In the genomic region with DNA sequence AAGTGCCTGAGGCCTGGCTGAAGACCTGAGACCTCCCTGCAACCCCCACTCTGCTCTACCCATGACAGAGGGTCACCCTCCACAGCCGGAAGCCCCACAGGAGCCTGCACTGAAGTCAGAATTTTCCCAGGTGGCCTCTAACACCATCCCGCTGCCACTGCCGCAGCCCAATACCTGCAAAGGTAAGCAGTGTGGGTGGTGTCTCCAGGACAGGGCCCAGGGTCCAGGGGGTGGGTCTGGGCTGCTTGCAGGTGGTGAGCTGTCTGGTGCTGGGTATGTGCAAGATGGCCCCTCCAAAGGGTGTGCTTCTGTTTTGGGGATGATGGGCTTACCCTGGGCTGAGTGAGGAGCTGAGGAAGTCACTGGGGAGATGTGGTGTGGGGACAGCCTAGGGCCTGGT, we compare ENCODE assay signal across 30 cellular contexts.
"Had no signal": no experiment of that assay in that cellular context is flagged by ENCODE, and none has a peak within 500 bp of the region (broad histone marks: within the 10 kb centered on the region; RNA-seq: fewer than 3 reads in every experiment).

No MANE protein-coding gene starts in this region.

- H3K4me2 ChIP-seq: smooth muscle cell had no signal

- H3K36me3 ChIP-seq: neutrophil, ovary, right lobe of liver, thoracic aorta, upper lobe of right lung had no signal

- H3K27ac ChIP-seq: heart left ventricle, neutrophil, ovary, right atrium auricular region, right lobe of liver, suprapubic skin, thoracic aorta, tibial artery, upper lobe of right lung had no signal

- H3K27ac Mint-ChIP-seq: mesothelial cell of epicardium; natural killer cell treated with Interleukin-12 subunit alpha and Interleukin-12 subunit beta and Interleukin-15 and Interleukin-18, amount 100 ng/mL, for 72 hours; progenitor cell of endocrine pancreas; stimulated activated effector memory CD8-positive, alpha-beta T cell treated with anti-CD3 and anti-CD28 coated beads, Interleukin-12 subunit alpha, Interleukin-12 subunit beta, amount 100 ng/mL, for 72 hours; stimulated activated naive CD8-positive, alpha-beta T cell treated with anti-CD3 and anti-CD28 coated beads, Interleukin-15, Interleukin-2, amounts not matched to agents 100 ng/mL and 50 ng/mL, for 24 hours had no signal

- H3K4me1 ChIP-seq: heart left ventricle, right lobe of liver, upper lobe of right lung had no signal

- H3K27me3 ChIP-seq: heart left ventricle, neutrophil, ovary, right atrium auricular region, right lobe of liver, suprapubic skin, tibial artery, upper lobe of right lung had no signal

- H3K9me3 ChIP-seq: heart left ventricle, neutrophil, ovary, right atrium auricular region, right lobe of liver, suprapubic skin, thoracic aorta, tibial artery, upper lobe of right lung had no signal

- H3K36me3 Mint-ChIP-seq: natural killer cell treated with Interleukin-12 subunit alpha and Interleukin-12 subunit beta and Interleukin-15 and Interleukin-18, amount 100 ng/mL, for 72 hours had no signal

- H3K4me3 Mint-ChIP-seq: mesothelial cell of epicardium; naive B cell; natural killer cell treated with Interleukin-12 subunit alpha and Interleukin-12 subunit beta and Interleukin-15 and Interleukin-18, amount 100 ng/mL, for 72 hours; stimulated activated effector memory CD8-positive, alpha-beta T cell treated with anti-CD3 and anti-CD28 coated beads, Interleukin-12 subunit alpha, Interleukin-12 subunit beta, amount 100 ng/mL, for 72 hours; stimulated activated naive CD8-positive, alpha-beta T cell treated with anti-CD3 and anti-CD28 coated beads, Interleukin-15, Interleukin-2, amounts not matched to agents 100 ng/mL and 50 ng/mL, for 24 hours had no signal

- H3K4me1 Mint-ChIP-seq: naive B cell had no signal

- DNase-seq: glutamatergic neuron; islet precursor cell; kidney glomerular epithelial cell; left cardiac atrium; mesendoderm; naive B cell; occipital lobe; ovary; stimulated activated CD4-positive, alpha-beta T cell treated with anti-CD3 and anti-CD28 coated beads, Interleukin-12 subunit alpha, Interleukin-12 subunit beta, amount 100 ng/mL, for 4 hours; stimulated activated CD4-positive, alpha-beta T cell treated with anti-CD3 and anti-CD28 coated beads, Interleukin-15, amount 100 ng/mL, for 24 hours; stimulated activated CD4-positive, alpha-beta T cell treated with anti-CD3 and anti-CD28 coated beads, Interleukin-2, amount 100 ng/mL, for 24 hours; stimulated activated CD4-positive, alpha-beta T cell treated with anti-CD3 and anti-CD28 coated beads, Interleukin-4, amount 100 ng/mL, for 1 hour; stimulated activated naive CD4-positive, alpha-beta T cell; tibial artery; trophoblast cell; upper lobe of right lung had no signal

- H3K27me3 Mint-ChIP-seq: natural killer cell treated with Interleukin-12 subunit alpha and Interleukin-12 subunit beta and Interleukin-15 and Interleukin-18, amount 100 ng/mL, for 72 hours; progenitor cell of endocrine pancreas; stimulated activated naive CD8-positive, alpha-beta T cell treated with anti-CD3 and anti-CD28 coated beads, Interleukin-15, Interleukin-2, amounts not matched to agents 100 ng/mL and 50 ng/mL, for 24 hours had no signal

- H3K4me3 ChIP-seq: heart left ventricle, lung, ovary, right atrium auricular region, right lobe of liver, smooth muscle cell, suprapubic skin, thoracic aorta, tibial artery, upper lobe of right lung had no signal

- H3K9me3 Mint-ChIP-seq: stimulated activated naive CD8-positive, alpha-beta T cell treated with anti-CD3 and anti-CD28 coated beads, Interleukin-15, Interleukin-2, amounts not matched to agents 100 ng/mL and 50 ng/mL, for 24 hours had no signal

- ATAC-seq: heart left ventricle; left cardiac atrium; left lobe of liver; natural killer cell treated with Interleukin-12 subunit alpha and Interleukin-12 subunit beta and Interleukin-15 and Interleukin-18, amount 100 ng/mL, for 72 hours; right lobe of liver; stimulated activated effector memory CD8-positive, alpha-beta T cell treated with anti-CD3 and anti-CD28 coated beads, Interleukin-12 subunit alpha, Interleukin-12 subunit beta, amount 100 ng/mL, for 72 hours; upper lobe of right lung had no signal
